27 cellular contexts compared by ENCODE assay signal in the genomic region with DNA sequence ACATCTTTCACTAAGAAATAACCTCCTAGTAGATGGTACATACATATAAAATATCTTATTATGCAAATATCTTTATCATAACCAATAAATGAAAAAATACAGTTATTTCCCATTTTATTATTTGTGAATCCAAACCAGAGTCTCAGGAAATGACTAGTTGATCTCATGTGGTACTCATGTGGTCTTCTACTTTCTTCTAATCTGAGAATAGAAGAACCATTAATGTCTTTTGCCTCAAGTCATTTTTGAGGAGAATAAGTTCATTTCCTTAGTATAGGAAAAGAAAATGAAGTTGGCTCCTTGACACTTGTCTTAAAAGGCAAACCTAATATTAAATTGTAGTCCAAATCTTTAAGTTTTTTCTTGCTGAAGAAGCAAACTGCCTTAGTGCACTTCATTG.
"Had no signal": no experiment of that assay in that cellular context is flagged by ENCODE, and none has a peak within 500 bp of the region (broad histone marks: within the 10 kb centered on the region; RNA-seq: fewer than 3 reads in every experiment).

No MANE protein-coding gene starts in this region.

- DNase-seq: stimulated activated CD4-positive, alpha-beta T cell treated with anti-CD3 and anti-CD28 coated beads, Interleukin-2, amount 100 ng/mL, for 48 hours; stimulated activated CD4-positive, alpha-beta T cell treated with anti-CD3 and anti-CD28 coated beads, Interleukin-4, amount 100 ng/mL, for 24 hours; stimulated activated CD4-positive, alpha-beta T cell treated with anti-CD3 and anti-CD28 coated beads, Interleukin-4, amount 100 ng/mL, for 4 hours; stimulated activated CD8-positive, alpha-beta memory T cell treated with anti-CD3 and anti-CD28 coated beads, Interleukin-4, amount 100 ng/mL, for 48 hours; stimulated activated naive B cell treated with anti-CD40 and anti-IgM and Interleukin-4, amounts not matched to agents 10 μg/mL and 1 μg/mL and 100 μg/mL, for 72 hours; stimulated activated naive CD4-positive, alpha-beta T cell; stimulated activated naive CD4-positive, alpha-beta T cell treated with Interleukin-2 at 50 U/mL for 16 hours; stimulated activated naive CD8-positive, alpha-beta T cell treated with anti-CD3 and anti-CD28 coated beads, Interleukin-15, amount 100 ng/mL, for 72 hours; stimulated activated naive CD8-positive, alpha-beta T cell treated with anti-CD3 and anti-CD28 coated beads, Interleukin-15, Interleukin-2, amounts not matched to agents 100 U/mL and 50 U/mL, for 24 hours; stomach; substantia nigra; testis; thyroid gland; tibial artery; transverse colon; trophoblast cell; upper lobe of left lung; upper lobe of right lung; uterus had no signal

- H3K4me3 Mint-ChIP-seq: stimulated activated effector memory CD8-positive, alpha-beta T cell treated with anti-CD3 and anti-CD28 coated beads, Interleukin-12 subunit alpha, Interleukin-12 subunit beta, amount 100 ng/mL, for 72 hours; stimulated activated memory B cell treated with anti-CD40 and anti-IgM and Interleukin-4, amounts not matched to agents 10 μg/mL and 1 μg/mL and 100 μg/mL, for 72 hours; stimulated activated naive B cell treated with anti-CD40 and anti-IgM and Interleukin-4, amounts not matched to agents 10 μg/mL and 1 μg/mL and 100 μg/mL, for 72 hours; stimulated activated naive CD8-positive, alpha-beta T cell treated with anti-CD3 and anti-CD28 coated beads, Interleukin-15, amount 100 ng/mL, for 72 hours; stimulated activated naive CD8-positive, alpha-beta T cell treated with anti-CD3 and anti-CD28 coated beads, Interleukin-15, Interleukin-2, amounts not matched to agents 100 ng/mL and 50 ng/mL, for 24 hours; type B pancreatic cell had no signal

- H3K27ac Mint-ChIP-seq: stimulated activated effector memory CD8-positive, alpha-beta T cell treated with anti-CD3 and anti-CD28 coated beads, Interleukin-12 subunit alpha, Interleukin-12 subunit beta, amount 100 ng/mL, for 72 hours; stimulated activated memory B cell treated with anti-CD40 and anti-IgM and Interleukin-4, amounts not matched to agents 10 μg/mL and 1 μg/mL and 100 μg/mL, for 72 hours; stimulated activated naive B cell treated with anti-CD40 and anti-IgM and Interleukin-4, amounts not matched to agents 10 μg/mL and 1 μg/mL and 100 μg/mL, for 72 hours; stimulated activated naive CD8-positive, alpha-beta T cell treated with anti-CD3 and anti-CD28 coated beads, Interleukin-15, amount 100 ng/mL, for 72 hours; stimulated activated naive CD8-positive, alpha-beta T cell treated with anti-CD3 and anti-CD28 coated beads, Interleukin-15, Interleukin-2, amounts not matched to agents 100 ng/mL and 50 ng/mL, for 24 hours; type B pancreatic cell had no signal

- H3K36me3 Mint-ChIP-seq: stimulated activated effector memory CD8-positive, alpha-beta T cell treated with anti-CD3 and anti-CD28 coated beads, Interleukin-12 subunit alpha, Interleukin-12 subunit beta, amount 100 ng/mL, for 72 hours; stimulated activated memory B cell treated with anti-CD40 and anti-IgM and Interleukin-4, amounts not matched to agents 10 μg/mL and 1 μg/mL and 100 μg/mL, for 72 hours; stimulated activated naive B cell treated with anti-CD40 and anti-IgM and Interleukin-4, amounts not matched to agents 10 μg/mL and 1 μg/mL and 100 μg/mL, for 72 hours; type B pancreatic cell had no signal

- H3K4me1 Mint-ChIP-seq: stimulated activated effector memory CD8-positive, alpha-beta T cell treated with anti-CD3 and anti-CD28 coated beads, Interleukin-12 subunit alpha, Interleukin-12 subunit beta, amount 100 ng/mL, for 72 hours; stimulated activated memory B cell treated with anti-CD40 and anti-IgM and Interleukin-4, amounts not matched to agents 10 μg/mL and 1 μg/mL and 100 μg/mL, for 72 hours; stimulated activated naive B cell treated with anti-CD40 and anti-IgM and Interleukin-4, amounts not matched to agents 10 μg/mL and 1 μg/mL and 100 μg/mL, for 72 hours; stimulated activated naive CD8-positive, alpha-beta T cell treated with anti-CD3 and anti-CD28 coated beads, Interleukin-15, amount 100 ng/mL, for 72 hours had no signal

- H3K4me3 ChIP-seq: stomach, suprapubic skin, testis, thoracic aorta, thyroid gland, tibial artery, tibial nerve, transverse colon, upper lobe of left lung, upper lobe of right lung, uterus, vagina had no signal

- H3K27ac ChIP-seq: stomach, suprapubic skin, testis, thoracic aorta, thyroid gland, tibial artery, tibial nerve, transverse colon, upper lobe of left lung, upper lobe of right lung, uterus, vagina had no signal

- H3K9me3 Mint-ChIP-seq: stimulated activated effector memory CD8-positive, alpha-beta T cell treated with anti-CD3 and anti-CD28 coated beads, Interleukin-12 subunit alpha, Interleukin-12 subunit beta, amount 100 ng/mL, for 72 hours; stimulated activated memory B cell treated with anti-CD40 and anti-IgM and Interleukin-4, amounts not matched to agents 10 μg/mL and 1 μg/mL and 100 μg/mL, for 72 hours; stimulated activated naive B cell treated with anti-CD40 and anti-IgM and Interleukin-4, amounts not matched to agents 10 μg/mL and 1 μg/mL and 100 μg/mL, for 72 hours; stimulated activated naive CD8-positive, alpha-beta T cell treated with anti-CD3 and anti-CD28 coated beads, Interleukin-15, amount 100 ng/mL, for 72 hours; stimulated activated naive CD8-positive, alpha-beta T cell treated with anti-CD3 and anti-CD28 coated beads, Interleukin-15, Interleukin-2, amounts not matched to agents 100 ng/mL and 50 ng/mL, for 24 hours; type B pancreatic cell had no signal

- H3K36me3 ChIP-seq: stomach, suprapubic skin, thoracic aorta, thyroid gland, tibial artery, tibial nerve, transverse colon, upper lobe of left lung, upper lobe of right lung, uterus, vagina had no signal

- H3K27me3 Mint-ChIP-seq: stimulated activated memory B cell treated with anti-CD40 and anti-IgM and Interleukin-4, amounts not matched to agents 10 μg/mL and 1 μg/mL and 100 μg/mL, for 72 hours; stimulated activated naive CD8-positive, alpha-beta T cell treated with anti-CD3 and anti-CD28 coated beads, Interleukin-15, amount 100 ng/mL, for 72 hours had no signal

- H3K9me3 ChIP-seq: stomach, suprapubic skin, testis, thoracic aorta, thyroid gland, tibial artery, tibial nerve, transverse colon, upper lobe of left lung, upper lobe of right lung, uterus, vagina had no signal

- H3K27me3 ChIP-seq: stomach, suprapubic skin, testis, thyroid gland, tibial artery, tibial nerve, transverse colon, upper lobe of left lung, upper lobe of right lung, uterus, vagina had no signal

- H3K4me1 ChIP-seq: stomach, testis, thyroid gland, tibial artery, tibial nerve, transverse colon, upper lobe of right lung, uterus, vagina had no signal
